In the genomic region with DNA sequence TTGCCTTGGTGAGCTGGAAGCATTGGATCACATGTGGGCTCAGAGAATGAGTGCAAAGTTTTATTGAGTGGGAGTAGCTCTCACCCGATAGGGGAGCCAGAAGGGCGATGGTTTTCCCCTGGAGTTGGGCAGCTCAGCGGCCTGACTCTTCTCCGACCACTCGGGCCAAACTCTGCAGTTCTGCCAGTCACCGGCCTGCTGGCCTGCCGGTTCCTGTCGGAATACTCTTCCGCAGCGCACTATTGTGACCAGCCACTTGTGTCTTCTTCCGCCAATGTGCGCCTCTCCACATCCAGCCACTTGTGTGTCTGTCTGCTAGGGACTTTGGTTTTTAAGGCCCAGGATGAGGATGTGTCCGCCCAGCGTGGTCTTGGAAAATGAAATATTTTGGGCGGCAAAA, we compare ENCODE assay signal across 32 cellular contexts. TPM values are rescaled to one million over a fixed set of nuclear protein-coding genes. Genes with fewer than 3 reads are reported as not detected.
"Had no signal": no experiment of that assay in that cellular context is flagged by ENCODE, and none has a peak within 500 bp of the region (broad histone marks: within the 10 kb centered on the region; RNA-seq: fewer than 3 reads in every experiment).

No MANE protein-coding gene starts in this region.

- ATAC-seq: activated CD4-positive, alpha-beta T cell treated with anti-CD3 and anti-CD28 coated beads for 36 hours; activated CD4-positive, CD25-positive, alpha-beta regulatory T cell treated with anti-CD3 and anti-CD28 coated beads, Interleukin-2, amount 50 U/mL, for 24 hours; activated naive CD8-positive, alpha-beta T cell treated with anti-CD3 and anti-CD28 coated beads, Interleukin-2, amount 50 U/mL, for 24 hours; activated T-cell treated with anti-CD3 and anti-CD28 coated beads, Interleukin-2, amount 50 U/mL, for 4 hours; Panc1 had no signal

- H3K4me1 Mint-ChIP-seq: activated CD4-positive, alpha-beta T cell treated with anti-CD3 and anti-CD28 coated beads for 36 hours; activated CD4-positive, alpha-beta T cell treated with anti-CD3 and anti-CD28 coated beads, Interleukin-2, amount 10 ng/mL, durations not matched to agents 7 days and 5 days; activated naive CD4-positive, alpha-beta T cell treated with anti-CD3 and anti-CD28 coated beads, Interleukin-2, amount 10 ng/mL, durations not matched to agents 7 days and 5 days; activated naive CD8-positive, alpha-beta T cell treated with anti-CD3 and anti-CD28 coated beads, Interleukin-2, amount 50 U/mL, for 24 hours; brain had no signal

- H3K36me3 Mint-ChIP-seq: activated naive CD4-positive, alpha-beta T cell treated with anti-CD3 and anti-CD28 coated beads, Interleukin-2, amount 10 ng/mL, durations not matched to agents 7 days and 5 days; activated naive CD8-positive, alpha-beta T cell; brain had no signal

- H3K27me3 Mint-ChIP-seq: activated CD4-positive, alpha-beta T cell treated with anti-CD3 and anti-CD28 coated beads for 36 hours; activated CD4-positive, alpha-beta T cell treated with anti-CD3 and anti-CD28 coated beads, Interleukin-2, amount 10 ng/mL, durations not matched to agents 7 days and 5 days; activated naive CD4-positive, alpha-beta T cell treated with anti-CD3 and anti-CD28 coated beads, Interleukin-2, amount 10 ng/mL, durations not matched to agents 7 days and 5 days; activated naive CD8-positive, alpha-beta T cell; activated naive CD8-positive, alpha-beta T cell treated with anti-CD3 and anti-CD28 coated beads, Interleukin-2, amount 50 U/mL, for 24 hours had no signal

- H3K4me3 ChIP-seq: SJSA1 had no signal

- H3K4me1 ChIP-seq: SJSA1 had no signal

- H3K27ac Mint-ChIP-seq: activated CD4-positive, alpha-beta T cell treated with anti-CD3 and anti-CD28 coated beads for 36 hours; activated CD4-positive, alpha-beta T cell treated with anti-CD3 and anti-CD28 coated beads, Interleukin-2, amount 10 ng/mL, durations not matched to agents 7 days and 5 days; activated naive CD4-positive, alpha-beta T cell treated with anti-CD3 and anti-CD28 coated beads, Interleukin-2, amount 10 ng/mL, durations not matched to agents 7 days and 5 days; activated naive CD8-positive, alpha-beta T cell; activated naive CD8-positive, alpha-beta T cell treated with anti-CD3 and anti-CD28 coated beads, Interleukin-2, amount 50 U/mL, for 24 hours; brain; T-helper 1 cell treated with Interleukin-12 subunit alpha and Interleukin-12 subunit beta and Interleukin-4 antibody, amounts not matched to agents 30 μg/mL and 1 μg/mL, for 36 hours; T-helper 2 cell treated with Interferon-gamma antibody and Interleukin-4, amounts not matched to agents 5 μg/mL and 100 μg/mL, for 36 hours had no signal

- H3K27ac ChIP-seq: SJSA1 had no signal

- H3K9me3 ChIP-seq: SJSA1, SK-N-SH had no signal

- H3K4me3 Mint-ChIP-seq: activated CD4-positive, alpha-beta T cell treated with anti-CD3 and anti-CD28 coated beads for 36 hours; activated CD4-positive, alpha-beta T cell treated with anti-CD3 and anti-CD28 coated beads, Interleukin-2, amount 10 ng/mL, durations not matched to agents 7 days and 5 days; activated naive CD4-positive, alpha-beta T cell treated with anti-CD3 and anti-CD28 coated beads, Interleukin-2, amount 10 ng/mL, durations not matched to agents 7 days and 5 days; activated naive CD8-positive, alpha-beta T cell; activated naive CD8-positive, alpha-beta T cell treated with anti-CD3 and anti-CD28 coated beads, Interleukin-2, amount 50 U/mL, for 24 hours; activated T-cell treated with anti-CD3 and anti-CD28 coated beads, Interleukin-2, amount 50 U/mL, for 4 hours; brain; T-helper 1 cell treated with Interleukin-12 subunit alpha and Interleukin-12 subunit beta and Interleukin-4 antibody, amounts not matched to agents 30 μg/mL and 1 μg/mL, for 36 hours; T-helper 2 cell treated with Interferon-gamma antibody and Interleukin-4, amounts not matched to agents 5 μg/mL and 100 μg/mL, for 36 hours had no signal

- H3K36me3 ChIP-seq: SJSA1 had no signal

- DNase-seq: activated CD4-positive, alpha-beta T cell treated with anti-CD3 and anti-CD28 coated beads for 36 hours; activated CD4-positive, alpha-beta T cell treated with anti-CD3 and anti-CD28 coated beads, Interleukin-2, amount 10 ng/mL, durations not matched to agents 7 days and 5 days; activated CD4-positive, alpha-beta T cell treated with anti-CD3 and anti-CD28 coated beads, Interleukin-2, amount 50 U/mL, for 48 hours; activated CD8-positive, alpha-beta memory T cell treated with anti-CD3 and anti-CD28 coated beads, Interleukin-2, amount 50 U/mL, for 4 hours; activated effector memory CD4-positive, alpha-beta T cell treated with Interleukin-2 at 50 U/mL for 16 hours; activated naive CD4-positive, alpha-beta T cell treated with anti-CD3 and anti-CD28 coated beads, Interleukin-2, amount 10 ng/mL, durations not matched to agents 7 days and 5 days; activated naive CD8-positive, alpha-beta T cell treated with anti-CD3 and anti-CD28 coated beads, Interleukin-2, amount 50 U/mL, for 24 hours; activated T-cell treated with anti-CD3 and anti-CD28 coated beads for 4 hours; activated T-cell treated with anti-CD3 and anti-CD28 coated beads, Interleukin-2, amount 50 U/mL, for 4 hours; anterior cingulate cortex; caudate nucleus; Karpas-422; KBM-7; NCI-H1105; NCI-H1417 treated with DMSO at 0.1 percent for 48 hours; NCI-H187 treated with DMSO at 0.1 percent for 48 hours; NCI-H2081; NCI-H2171 treated with DMSO at 0.1 percent for 48 hours; NCI-H2227 treated with DMSO at 0.1 percent for 48 hours; NCI-H446; NCI-H524; NCI-H69; NCI-H82; SHP77 treated with DMSO at 0.1 percent for 48 hours; SK-N-SH had no signal

- H3K27me3 ChIP-seq: SJSA1 had no signal

RNA-seq across cellular contexts. Expression of a gene that starts 43.5 kb away (rescaled TPM):
- total RNA-seq: activated CD4-positive, alpha-beta T cell treated with anti-CD3 and anti-CD28 coated beads for 36 hours; activated CD4-positive, alpha-beta T cell treated with anti-CD3 and anti-CD28 coated beads, Interleukin-2, amount 10 ng/mL, durations not matched to agents 7 days and 5 days had no signal
